ENCODE assay signal across 12 cellular contexts in the genomic region with DNA sequence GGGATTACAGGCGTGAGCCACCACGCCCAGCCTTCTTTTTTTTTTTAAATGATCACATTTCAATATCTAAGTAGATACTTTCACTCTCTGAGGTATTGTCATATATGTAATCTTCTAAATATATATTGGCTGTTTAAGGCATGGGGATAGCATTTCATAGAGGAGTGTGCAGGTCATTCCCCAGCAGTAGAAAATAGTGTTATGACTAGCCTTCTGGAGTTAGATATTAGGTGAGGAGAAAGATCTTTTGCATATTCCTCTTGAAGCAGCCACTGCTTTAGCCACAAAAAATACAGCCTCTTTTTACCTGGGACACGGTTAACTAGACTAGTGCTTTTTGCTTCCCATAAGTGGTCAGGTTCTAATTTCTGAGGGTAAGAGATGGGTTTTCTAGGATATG. TPM values are rescaled to one million over a fixed set of nuclear protein-coding genes. Genes with fewer than 3 reads are reported as not detected.
DNase-seq lines count a peak whose midpoint lies in the region; ATAC-seq and TF ChIP-seq lines count a peak whose summit lies in the region.
"Had no signal": no experiment of that assay in that cellular context is flagged by ENCODE, and none has a peak within 500 bp of the region (broad histone marks: within the 10 kb centered on the region; RNA-seq: fewer than 3 reads in every experiment).

No MANE protein-coding gene starts in this region.

- DNase-seq in NOMO-1 (lab: John Stamatoyannopoulos, UW; ENCODE audit: unreplicated experiment in 2 of 2) (no peak), H4 (ENCODE audit: low spot score) (no peak), GOT3 (lab: John Stamatoyannopoulos, UW) (no peak)
- no peak for DNase-seq in stimulated activated naive CD4-positive, alpha-beta T cell (lab: John Stamatoyannopoulos, UW)
- DNase-seq: NCI-H2081, SHP77 had no signal

- H3K36me3 ChIP-seq in BLaER1 treated with 17β-estradiol and CSF1 and Interleukin-3, amounts not matched to agents 10 nM and 100 nM: peaks cover 0 to 8% (median 0%) of the 10 kb centered on the region in 11 experiments; a peak in 1 of 22 replicates
- H3K36me3 ChIP-seq in HEK293 (ENCODE audit: control insufficient read depth in 2 of 2, insufficient read depth in 1 of 2, low read length in 2 of 2): no peaks in the 10 kb centered on the region
- H3K36me3 ChIP-seq: gastroesophageal sphincter had no signal

- H3K9ac ChIP-seq in BLaER1 treated with 17β-estradiol and CSF1 and Interleukin-3, amounts not matched to agents 10 nM and 100 nM: peak overlapping the region in 8 of 11 experiments; percentile 17 to 66 (median 42); a peak in 9 of 22 replicates

- 0 out of 20 replicates have a peak overlapping the region, but pooled peaks of 1 of the 10 experiments have one; percentile 14 for H3K4me3 ChIP-seq in BLaER1 treated with 17β-estradiol and CSF1 and Interleukin-3, amounts not matched to agents 10 nM and 100 nM
- no peak overlapping the region for H3K4me3 ChIP-seq in HEK293 (ENCODE audit: low read depth, low read length)
- H3K4me3 ChIP-seq: gastroesophageal sphincter, lung had no signal

- CTCF ChIA-PET in HEK293 (lab: Yijun Ruan, JAX): no interaction called here

- no peaks in the 10 kb centered on the region for H3K9me3 ChIP-seq in BLaER1 treated with 17β-estradiol and CSF1 and Interleukin-3, amounts not matched to agents 10 nM and 100 nM (replicated peaks in 1 of 11)
- no peaks in the 10 kb centered on the region for H3K9me3 ChIP-seq in HEK293 (ENCODE audit: control insufficient read depth, insufficient read depth, low read depth, low read length)
- H3K9me3 ChIP-seq: gastroesophageal sphincter had no signal

- no peaks in the 10 kb centered on the region for H3K27me3 ChIP-seq in BLaER1 treated with 17β-estradiol and CSF1 and Interleukin-3, amounts not matched to agents 10 nM and 100 nM
- H3K27me3 ChIP-seq: gastroesophageal sphincter had no signal

- peak; percentile 90 for ATAC-seq in GM18907 (IDR thresholded peaks at IDR 0.05; ENCODE audit: unreplicated experiment)
- peak; percentile 91 for ATAC-seq in HG03432 (IDR thresholded peaks at IDR 0.05; ENCODE audit: unreplicated experiment)
- ATAC-seq: gastroesophageal sphincter had no signal

- peaks cover 0 to 57% (median 14%) of the 10 kb centered on the region in 11 experiments; a peak in 12 of 22 replicates for H4K20me1 ChIP-seq in BLaER1 treated with 17β-estradiol and CSF1 and Interleukin-3, amounts not matched to agents 10 nM and 100 nM

- H3K4me2 ChIP-seq in BLaER1 treated with 17β-estradiol and CSF1 and Interleukin-3, amounts not matched to agents 10 nM and 100 nM: peak overlapping the region; percentile 51 to 89 (median 70)

- POLR2A ChIA-PET in HEK293 (lab: Yijun Ruan, JAX): interaction anchor here (0.5 kb wide), 1 partner anchor 189 kb away, joined by 3 read pairs; no protein-coding TSS in a partner anchor

- TF ChIP-seq CTCF in HEK293 (tag by site-specific recombination; IDR thresholded peaks at IDR 0.05): no peak

- H3K27ac ChIP-seq in BLaER1 treated with 17β-estradiol and CSF1 and Interleukin-3, amounts not matched to agents 10 nM and 100 nM: peak overlapping the region in 9 of 11 experiments; percentile 10 to 59 (median 44); a peak in 14 of 22 replicates
- H3K27ac ChIP-seq in HEK293 (ENCODE audit: extremely low read depth, low read depth, low read length): no peak overlapping the region
- H3K27ac ChIP-seq: gastroesophageal sphincter had no signal

- peaks cover 31 to 77% (median 46%) of the 10 kb centered on the region in 10 experiments for H3K4me1 ChIP-seq in BLaER1 treated with 17β-estradiol and CSF1 and Interleukin-3, amounts not matched to agents 10 nM and 100 nM
- H3K4me1 ChIP-seq in HEK293 (ENCODE audit: control insufficient read depth, insufficient read depth, low read length): peaks cover 29% of the 10 kb centered on the region

TF ChIP-seq in HEK293, 187 proteins besides CTCF, POLR2A, EP300 and RAD21:
- no peak for TF ChIP-seq ZSCAN23 (tag by site-specific recombination; IDR thresholded peaks at IDR 0.05)
- 0 out of 2 replicates have a peak, but pooled peaks have one; percentile 16 for TF ChIP-seq KLF1 (tag by site-specific recombination; IDR thresholded peaks at IDR 0.05)
- no peak for TF ChIP-seq ZNF335 (tag by site-specific recombination; conservative IDR thresholded peaks at IDR 0.05)
- TF ChIP-seq ZNF223 (tag by site-specific recombination; IDR thresholded peaks at IDR 0.05): no peak

RNA-seq across cellular contexts. Expression of gene ADD3, which starts 28.9 kb away (rescaled TPM):
- 457 and 546 TPM in 2 replicates for total RNA-seq in H4 (2014; rRNA removed; shearing (Covaris generic))
